In genomic region chr15:100918690-100919480, GRCh38 we compare ENCODE assay signal across 8 cellular contexts. TPM values are rescaled to one million over a fixed set of nuclear protein-coding genes. Genes with fewer than 3 reads are reported as not detected.
DNase-seq lines count a peak whose midpoint lies in the region; ATAC-seq, FAIRE-seq and TF ChIP-seq lines count a peak whose summit lies in the region.

TSS of gene LRRK1 (plus strand) at chr15:100919357. CDS start at chr15:100924633, 5,276 bp downstream.

- peak within 1 kb of the TSS; percentile 82 for H3K4me3 Mint-ChIP-seq in activated naive CD8-positive, alpha-beta T cell treated with anti-CD3 and anti-CD28 coated beads, Interleukin-2, amount 10 ng/mL, durations not matched to agents 7 days and 5 days

- DNase-seq in DMS53 (lab: John Stamatoyannopoulos, UW) = peak; percentile 64
- peak; percentile 90 for DNase-seq in NB4 (ENCODE audit: low read depth)
- DNase-seq in activated naive CD8-positive, alpha-beta T cell treated with anti-CD3 and anti-CD28 coated beads, Interleukin-2, amount 10 ng/mL, durations not matched to agents 7 days and 5 days = peak; percentile 55
- DNase-seq in right atrium auricular region (ENCODE audit: low spot score) = no peak
- peak; percentile 68 for DNase-seq in sciatic nerve (ENCODE audit: low spot score)
- DNase-seq in RCC 7860 (ENCODE audit: low spot score) = no peak

- intact Hi-C loops in sciatic nerve (cut with DNase I) = loop anchor here (5.0 kb wide), 1 partner anchor 88 kb away; no protein-coding TSS in a partner anchor

- TF ChIP-seq POLR2A in NB4 (IDR thresholded peaks at IDR 0.05; ENCODE audit: extremely low read depth, insufficient read length) = peak; percentile 46

- peaks cover 64% of the 10 kb centered on the region for H3K27me3 Mint-ChIP-seq in activated naive CD8-positive, alpha-beta T cell treated with anti-CD3 and anti-CD28 coated beads, Interleukin-2, amount 10 ng/mL, durations not matched to agents 7 days and 5 days

- POLR2A ChIA-PET in activated naive CD8-positive, alpha-beta T cell treated with anti-CD3 and anti-CD28 coated beads, Interleukin-2, amount 10 ng/mL, durations not matched to agents 7 days and 5 days (lab: Charles Lee) = no interaction called here

- FAIRE-seq in RCC 7860 (lab: Jason Lieb, UNC) = no peak

- no peak within 1 kb of the TSS for H3K27ac Mint-ChIP-seq in activated naive CD8-positive, alpha-beta T cell treated with anti-CD3 and anti-CD28 coated beads, Interleukin-2, amount 10 ng/mL, durations not matched to agents 7 days and 5 days

- no peaks in the 10 kb centered on the region for H3K36me3 Mint-ChIP-seq in activated naive CD8-positive, alpha-beta T cell treated with anti-CD3 and anti-CD28 coated beads, Interleukin-2, amount 10 ng/mL, durations not matched to agents 7 days and 5 days

- peaks cover 16% of the 10 kb centered on the region for H3K4me1 Mint-ChIP-seq in activated naive CD8-positive, alpha-beta T cell treated with anti-CD3 and anti-CD28 coated beads, Interleukin-2, amount 10 ng/mL, durations not matched to agents 7 days and 5 days

- peak within 1 kb of the TSS; percentile 67 to 77 for H3K27ac ChIP-seq in right atrium auricular region

- ATAC-seq in GM21447 (IDR thresholded peaks at IDR 0.05; ENCODE audit: unreplicated experiment) = peak; percentile 21
- peak; percentile 13 for ATAC-seq in activated naive CD8-positive, alpha-beta T cell treated with anti-CD3 and anti-CD28 coated beads, Interleukin-2, amount 10 ng/mL, durations not matched to agents 7 days and 5 days (ENCODE audit: low read depth)
- ATAC-seq in sciatic nerve = peak; percentile 51
- ATAC-seq in HG03439 (IDR thresholded peaks at IDR 0.05; ENCODE audit: unreplicated experiment) = no peak

- H3K27me3 ChIP-seq in right atrium auricular region = peaks cover 0 to 10% of the 10 kb centered on the region in 2 donors

- H3K9me3 ChIP-seq in right atrium auricular region = no peaks in the 10 kb centered on the region

- TF ChIP-seq CTCF in NB4 (IDR thresholded peaks at IDR 0.05; ENCODE audit: low read depth, low read length) = no peak
- no peak for TF ChIP-seq CTCF in right atrium auricular region (IDR thresholded peaks at IDR 0.05)

- H3K4me1 ChIP-seq in right atrium auricular region = peaks cover 0 to 8% of the 10 kb centered on the region in 2 donors

- H3K4me3 ChIP-seq in NB4 (ENCODE audit: low read depth, low read length) = peak within 1 kb of the TSS; percentile 79
- H3K4me3 ChIP-seq in right atrium auricular region = peak within 1 kb of the TSS; percentile 68 to 74

- no peaks in the 10 kb centered on the region for H3K36me3 ChIP-seq in right atrium auricular region

- no peaks in the 10 kb centered on the region for H3K9me3 Mint-ChIP-seq in activated naive CD8-positive, alpha-beta T cell treated with anti-CD3 and anti-CD28 coated beads, Interleukin-2, amount 10 ng/mL, durations not matched to agents 7 days and 5 days

RNA-seq across cellular contexts. Expression of gene LRRK1, which starts in this region (rescaled TPM):
- under 1 TPM; 0.48 to 0.97 TPM for total RNA-seq in activated naive CD8-positive, alpha-beta T cell treated with anti-CD3 and anti-CD28 coated beads, Interleukin-2, amount 10 ng/mL, durations not matched to agents 7 days and 5 days
- total RNA-seq in right atrium auricular region (1 to 10 TPM; 1.9 to 4.4 TPM), sciatic nerve (24.9 TPM)

Comparison
In these comparisons a context has a peak if more than half of its experiments do, and no peak if none do; other contexts are left out.
1. Peak in DNase-seq and ATAC-seq in activated naive CD8-positive, alpha-beta T cell treated with anti-CD3 and anti-CD28 coated beads, Interleukin-2, amount 10 ng/mL, durations not matched to agents 7 days and 5 days; RNA of the gene not detected or under 1 TPM.
2. DNase-seq: peak in DMS53 (single experiment), NB4 (single experiment) and sciatic nerve (single experiment); none in right atrium auricular region (single experiment) and RCC 7860 (single experiment).